ENCODE assay signal across 14 cellular contexts in genomic region chr1:167122121-167122480, GRCh38. TPM values are rescaled to one million over a fixed set of nuclear protein-coding genes. Genes with fewer than 3 reads are reported as not detected.
DNase-seq lines count a peak whose midpoint lies in the region; ATAC-seq and TF ChIP-seq lines count a peak whose summit lies in the region.
"Had no signal": no experiment of that assay in that cellular context is flagged by ENCODE, and none has a peak within 500 bp of the region (broad histone marks: within the 10 kb centered on the region; RNA-seq: fewer than 3 reads in every experiment).

No MANE protein-coding gene starts in this region.

- peaks cover 10% of the 10 kb centered on the region for H3F3A ChIP-seq in GM23338 (replicated peaks; ENCODE audit: low read depth)

- H3K4me1 Mint-ChIP-seq in CD14-positive monocyte (peaks cover 11% of the 10 kb centered on the region), GM23338 (peaks cover 33% of the 10 kb centered on the region), naive B cell (peaks cover 0 to 11% (median 0%) of the 10 kb centered on the region in 3 donors)

- no peaks in the 10 kb centered on the region for H4K20me1 ChIP-seq in GM23338 (replicated peaks; ENCODE audit: insufficient read depth)

- no peaks in the 10 kb centered on the region for H3K9me2 ChIP-seq in GM23338 (ENCODE audit: insufficient read depth)

- peak overlapping the region; percentile 79 for H3K4me2 ChIP-seq in GM23338

- H3K27ac Mint-ChIP-seq in CD14-positive monocyte (peak overlapping the region in 1 of 7 donors; percentile 38), GM23338 (no peak overlapping the region), naive B cell (no peak overlapping the region)

- no peaks in the 10 kb centered on the region for H3K79me2 ChIP-seq in GM23338 (replicated peaks; ENCODE audit: insufficient read depth)

- peak overlapping the region; percentile 24 to 99 for H3K4me3 Mint-ChIP-seq in CD14-positive monocyte
- H3K4me3 Mint-ChIP-seq in GM23338, result peak overlapping the region; percentile 82
- peak overlapping the region in 5 of 8 donors; percentile 8 to 82 (median 60) for H3K4me3 Mint-ChIP-seq in naive B cell

- H3K27ac ChIP-seq in GM23338 (ENCODE audit: low read depth), result peak overlapping the region; percentile 62; the same call in 1 of the 2 replicates

- DNase-seq in CD14-positive monocyte (ENCODE audit: low spot score) (no peak), GM23338 (ENCODE audit: low spot score) (no peak), cerebellar cortex (ENCODE audit: low spot score) (peak; percentile 56), naive B cell (no peak), T-helper 1 cell (no peak)
- no peak for DNase-seq in stimulated activated CD4-positive, alpha-beta T cell treated with anti-CD3 and anti-CD28 coated beads, Interleukin-2, amount 100 ng/mL, for 48 hours
- no peak for DNase-seq in stimulated activated CD4-positive, alpha-beta T cell treated with anti-CD3 and anti-CD28 coated beads, Interleukin-4, amount 100 ng/mL, for 4 hours
- no peak for DNase-seq in activated CD8-positive, alpha-beta memory T cell treated with anti-CD3 and anti-CD28 coated beads for 24 hours

- peak overlapping the region; percentile 58 for H3K4me3 ChIP-seq in GM23338

- ATAC-seq in GM23338 (no peak), naive B cell (ENCODE audit: low read depth in 2 of 2) (no peak)

- peaks cover 27% of the 10 kb centered on the region for H3K4me1 ChIP-seq in GM23338 (ENCODE audit: insufficient read depth)

- H3K27me3 ChIP-seq in GM23338 (ENCODE audit: insufficient read depth), result no peaks in the 10 kb centered on the region

- H2AFZ ChIP-seq in GM23338, result peak overlapping the region; percentile 78

- H3K27me3 Mint-ChIP-seq in CD14-positive monocyte (ENCODE audit: low read depth in 3 of 3), result peaks cover 0 to 8% (median 5%) of the 10 kb centered on the region in 3 donors
- H3K27me3 Mint-ChIP-seq in GM23338 (ENCODE audit: insufficient read depth, low read depth, poor library complexity), result peaks cover 13% of the 10 kb centered on the region
- H3K27me3 Mint-ChIP-seq in naive B cell, result peaks cover 32 to 58% (median 50%) of the 10 kb centered on the region in 3 donors

- TF ChIP-seq CTCF in CD14-positive monocyte (IDR thresholded peaks at IDR 0.05) (no peak), GM23338 (conservative IDR thresholded peaks at IDR 0.05; ENCODE audit: low read depth in 2 of 2) (no peak)

- intact Hi-C loops in CD14-positive monocyte (cut with micrococcal nuclease), result loop anchor here (5.0 kb wide), 1 partner anchor 55 kb away; no protein-coding TSS in a partner anchor

- H3K9me3 Mint-ChIP-seq in CD14-positive monocyte (peaks cover 0 to 2% (median 0%) of the 10 kb centered on the region in 7 donors), GM23338 (no peaks in the 10 kb centered on the region), naive B cell (no peaks in the 10 kb centered on the region)

- H3K36me3 Mint-ChIP-seq in CD14-positive monocyte, result no peaks in the 10 kb centered on the region
- H3K36me3 Mint-ChIP-seq in GM23338 (ENCODE audit: low read depth), result no peaks in the 10 kb centered on the region; the same call in 2 of the 3 replicates
- H3K36me3 Mint-ChIP-seq in naive B cell, result no peaks in the 10 kb centered on the region

- H3K36me3 ChIP-seq in GM23338 (ENCODE audit: insufficient read depth), result no peaks in the 10 kb centered on the region

TF ChIP-seq in GM23338, 12 proteins besides CTCF, POLR2A, EP300 and RAD21:
- no peak for TF ChIP-seq ZNF462 (CRISPR knock-in tag; IDR thresholded peaks at IDR 0.05)

RNA-seq across cellular contexts. Expression of gene STYXL2, which starts 28.2 kb away (rescaled TPM):
- not detected for polyA plus RNA-seq in CD14-positive monocyte
- total RNA-seq in GM23338 (2014; rRNA removed; shearing (Covaris generic)), result 0.08 and 0.17 TPM in 2 replicates
- 0.23 and 0.40 TPM in 2 replicates for polyA plus RNA-seq in GM23338 (2016; fragmentation: Nextera tagmentation; extraction: Ambion mirVana)
- not detected for polyA plus RNA-seq in naive B cell (ENCODE audit: low read depth in 6 of 6)
- total RNA-seq: left lobe of liver, NCI-H460, SK-MEL-5 had no signal
- polyA plus RNA-seq: BJ, neural cell had no signal

RNA-seq across cellular contexts. Expression of gene GPA33, which starts 31.9 kb away (rescaled TPM):
- polyA plus RNA-seq in CD14-positive monocyte (1 to 10 TPM; 1.8 TPM), GM23338 (2016; fragmentation: Nextera tagmentation; extraction: Ambion mirVana) (0.09 and 0.10 TPM in 2 replicates), naive B cell (ENCODE audit: low read depth in 6 of 6) (10 to 100 TPM in 1 of 6 donors, 1 to 10 TPM in 5; 3.4 to 14.6 (median 5.7) TPM)
- 0.28 TPM in 1 of 2 replicates, not detected in the other for total RNA-seq in GM23338 (2014; rRNA removed; shearing (Covaris generic))
- total RNA-seq: NCI-H460, SK-MEL-5, temporal lobe had no signal
- polyA plus RNA-seq: BJ had no signal
